ENCODE assay signal across 25 cellular contexts in the genomic region with DNA sequence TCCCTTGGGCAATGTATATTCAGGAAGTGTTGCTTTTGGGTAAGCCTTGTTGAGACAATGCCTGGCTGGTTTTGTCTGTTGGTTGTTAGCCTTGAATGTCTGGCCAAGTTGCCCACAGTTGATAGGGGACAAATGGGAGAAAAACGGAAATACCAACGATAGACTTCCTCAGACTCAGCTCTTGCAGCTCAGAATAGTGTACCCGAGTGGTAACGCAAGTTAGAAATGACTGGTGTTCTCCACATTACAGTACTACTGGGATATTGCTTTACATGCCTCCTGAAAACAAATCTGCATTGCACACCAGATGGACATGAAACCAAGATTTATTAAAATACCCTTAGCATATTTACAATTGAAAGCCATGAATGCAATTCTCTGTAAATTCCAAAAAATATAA. TPM values are rescaled to one million over a fixed set of nuclear protein-coding genes. Genes with fewer than 3 reads are reported as not detected.
DNase-seq lines count a peak whose midpoint lies in the region; ATAC-seq, FAIRE-seq and TF ChIP-seq lines count a peak whose summit lies in the region.
"Had no signal": no experiment of that assay in that cellular context is flagged by ENCODE, and none has a peak within 500 bp of the region (broad histone marks: within the 10 kb centered on the region; RNA-seq: fewer than 3 reads in every experiment).

No MANE protein-coding gene starts in this region.

- WGBS in GM12878 (ENCODE audit: insufficient coverage, insufficient replicate concordance, low lambda C conversion rate, missing lambda C conversion rate), result 0% methylated on average over 4 of the region's 4 CpGs

- no peaks in the 10 kb centered on the region for H3K79me2 ChIP-seq in GM12878 (ENCODE audit: control insufficient read depth, insufficient read depth, low read length)

- H3K27ac ChIP-seq in BLaER1, result no peak overlapping the region
- H3K27ac ChIP-seq in GM12878 (ENCODE audit: control insufficient read depth, insufficient read depth), result no peak overlapping the region
- H3K27ac ChIP-seq: A549, C4-2B, GM23248 had no signal

- CTCF ChIA-PET in GM12878 (lab: Yijun Ruan, JAX), result interaction anchor here (0.7 kb wide), 1 partner anchor 43 kb away, joined by 3 read pairs; no protein-coding TSS in a partner anchor

- DNase-seq in GM12865 (ENCODE audit: low read depth), result peak; percentile 49
- peak; percentile 3 for DNase-seq in NB4 (ENCODE audit: low read depth)
- DNase-seq in GM12878 (ENCODE audit: low read depth, low spot score), result peak; percentile 8
- no peak for DNase-seq in globus pallidus (ENCODE audit: low spot score)
- DNase-seq: 8988T; ACHN; AML-193; BE2C; Caco-2; CD4-positive, CD25-positive, alpha-beta regulatory T cell; CD8-positive, alpha-beta T cell; DMS153; DND-41; GM23248; H7; HCEC 1CT had no signal

- TF ChIP-seq CTCF in GM12865 (IDR thresholded peaks at IDR 0.05; ENCODE audit: insufficient read depth, low read depth, low read length, missing control alignments) (no peak), NB4 (IDR thresholded peaks at IDR 0.05; ENCODE audit: low read depth, low read length) (no peak), GM12878 (IDR thresholded peaks at IDR 0.05 in 2 of 3, conservative IDR thresholded peaks at IDR 0.05 in 1 of 3; ENCODE audit: control insufficient read depth in 2 of 3, extremely low read depth in 1 of 3, insufficient read depth in 1 of 3, low read depth in 3 of 3, low read length in 3 of 3) (no peak)

- FAIRE-seq in GM12878 (lab: Jason Lieb, UNC), result no peak
- FAIRE-seq: G401.6, GM12891, GM18507, H1 had no signal

- no peak for TF ChIP-seq EP300 in GM12878 (IDR thresholded peaks at IDR 0.05; ENCODE audit: borderline replicate concordance in 1 of 2, control insufficient read depth in 1 of 2, low read depth in 2 of 2, low read length in 2 of 2)

- H3K4me1 ChIP-seq in BLaER1 (peaks cover 37% of the 10 kb centered on the region), GM12878 (ENCODE audit: control insufficient read depth, insufficient read depth, low read length) (no peaks in the 10 kb centered on the region; the same call in 1 of the 2 replicates)
- H3K4me1 ChIP-seq: BE2C, Caco-2 had no signal

- H2AFZ ChIP-seq in GM12878 (ENCODE audit: control insufficient read depth, low read depth, low read length), result no peak overlapping the region
- H2AFZ ChIP-seq: GM23248 had no signal

- H3K36me3 ChIP-seq in BLaER1 (no peaks in the 10 kb centered on the region; the same call in 1 of the 2 replicates), GM12878 (ENCODE audit: control insufficient read depth in 2 of 2, insufficient read depth in 2 of 2, low read length in 1 of 2) (no peaks in the 10 kb centered on the region)
- H3K36me3 ChIP-seq: BE2C had no signal

- H4K20me1 ChIP-seq in BLaER1, result no peaks in the 10 kb centered on the region
- H4K20me1 ChIP-seq in GM12878 (ENCODE audit: control insufficient read depth, insufficient read depth), result no peaks in the 10 kb centered on the region

- SMC1A ChIA-PET in GM12878 (lab: Charles Lee; ENCODE audit: uncharacterized antibody, unreplicated experiment), result interaction anchor here (1.0 kb wide), 1 partner anchor 11 kb away, joined by 3 read pairs; no protein-coding TSS in a partner anchor

- H3K4me3 ChIP-seq in BLaER1 (peak overlapping the region; percentile 15; the same call in 1 of the 2 replicates), GM12865 (ENCODE audit: low read depth, low read length) (no peak overlapping the region), NB4 (ENCODE audit: low read depth, low read length) (no peak overlapping the region), GM12878 (no peak overlapping the region)
- H3K4me3 ChIP-seq: A549, GM23248 had no signal

- H3K9ac ChIP-seq in BLaER1 (no peak overlapping the region), GM12878 (ENCODE audit: control insufficient read depth, insufficient read depth, low read length) (no peak overlapping the region)
- H3K9ac ChIP-seq: GM23248 had no signal

- no peak for TF ChIP-seq POLR2A in NB4 (IDR thresholded peaks at IDR 0.05; ENCODE audit: extremely low read depth, insufficient read length)
- TF ChIP-seq POLR2A in GM12878 (IDR thresholded peaks at IDR 0.05; ENCODE audit: low read depth, low read length), result no peak

- RAD21 ChIA-PET in GM12878 (lab: Charles Lee; ENCODE audit: unreplicated experiment), result no interaction called here

- no TSS peak for BruUV-seq in GM12878 (replicated peaks; lab: Mats Ljungman, UMichigan)

- POLR2A ChIA-PET in GM12878 (lab: Charles Lee), result no interaction called here

- in situ Hi-C loops in GM12878 (cut with MboI), result no loop called here

- 0 out of 3 replicates have a peak, but pooled peaks have one; percentile 27 for ATAC-seq in GM12878
- ATAC-seq in GM18519 (IDR thresholded peaks at IDR 0.05; ENCODE audit: low FRiP score, unreplicated experiment), result no peak
- ATAC-seq in HG03039 (IDR thresholded peaks at IDR 0.05; ENCODE audit: unreplicated experiment), result no peak
- ATAC-seq: A549; CD8-positive, alpha-beta T cell had no signal

- no peak for TF ChIP-seq RAD21 in GM12878 (IDR thresholded peaks at IDR 0.05; ENCODE audit: insufficient read depth, low read depth, low read length)

- intact Hi-C loops in GM12878 (cut with micrococcal nuclease; ENCODE audit: unreplicated experiment), result no loop called here

- H3K27me3 ChIP-seq in BLaER1 (no peaks in the 10 kb centered on the region), GM12878 (replicated peaks in 1 of 2; ENCODE audit: control insufficient read depth in 2 of 2, insufficient read depth in 2 of 2, low read length in 1 of 2) (no peaks in the 10 kb centered on the region)
- H3K27me3 ChIP-seq: BE2C had no signal

- H3K9me3 ChIP-seq in BLaER1 (peaks cover 11% of the 10 kb centered on the region), GM12878 (replicated peaks; ENCODE audit: control insufficient read depth, insufficient read depth, low read length) (no peaks in the 10 kb centered on the region)
- H3K9me3 ChIP-seq: A549, BE2C, Caco-2 had no signal

- peak overlapping the region; percentile 72 for H3K4me2 ChIP-seq in BLaER1
- H3K4me2 ChIP-seq in GM12878 (ENCODE audit: control insufficient read depth, insufficient read depth), result no peak overlapping the region
- H3K4me2 ChIP-seq: A549 had no signal

TF ChIP-seq in GM12878, 131 proteins besides CTCF, POLR2A, EP300 and RAD21:
- no peak for TF ChIP-seq CEBPB (IDR thresholded peaks at IDR 0.05; ENCODE audit: borderline replicate concordance in 1 of 2, low read depth in 2 of 2, low read length in 2 of 2)
- no peak for TF ChIP-seq MYB (IDR thresholded peaks at IDR 0.05; ENCODE audit: borderline replicate concordance, low read depth, low read length)
- TF ChIP-seq RUNX3 (IDR thresholded peaks at IDR 0.05; ENCODE audit: low read length), result 0 out of 2 replicates have a peak, but pooled peaks have one; percentile 39
- no peak for TF ChIP-seq PKNOX1 (IDR thresholded peaks at IDR 0.05)
- TF ChIP-seq ZNF622 (IDR thresholded peaks at IDR 0.05), result no peak
- TF ChIP-seq ASH2L (IDR thresholded peaks at IDR 0.05; ENCODE audit: borderline replicate concordance, low read depth), result no peak
- no peak for TF ChIP-seq LARP7 (IDR thresholded peaks at IDR 0.05)
- TF ChIP-seq ZBED1 (IDR thresholded peaks at IDR 0.05; ENCODE audit: borderline replicate concordance), result no peak
- no peak for TF ChIP-seq SUZ12 (IDR thresholded peaks at IDR 0.05; ENCODE audit: unreplicated experiment)
- no peak for TF ChIP-seq SMAD1 (IDR thresholded peaks at IDR 0.05; ENCODE audit: low read depth, partially characterized antibody)
- TF ChIP-seq MYC (IDR thresholded peaks at IDR 0.05; ENCODE audit: insufficient read depth, insufficient read length, insufficient replicate concordance, low read length, severe bottlenecking), result no peak
- no peak for TF ChIP-seq POLR2AphosphoS2 (IDR thresholded peaks at IDR 0.05; ENCODE audit: low read depth, low read length)
- peak; percentile 60; the same call in 1 of the 2 replicates for TF ChIP-seq IRF4 (IDR thresholded peaks at IDR 0.05; ENCODE audit: low read depth, low read length)
- TF ChIP-seq JUNB (IDR thresholded peaks at IDR 0.05), result peak; percentile 64; the same call in 1 of the 2 replicates
TF ChIP-seq in GM12878: peak in this region for 3.

RNA-seq across cellular contexts. Expression of gene GREM1, which starts 47.4 kb away (rescaled TPM):
- total RNA-seq in GM12878 (2013; cell fraction: nucleolus; rRNA removed), result not detected in 2 replicates
- total RNA-seq in GM12878 (2014; rRNA removed), result not detected in 2 replicates
- total RNA-seq in GM12878 (2014; rRNA removed; fragmentation: Illumina TruSeq; extraction: Trizol), result not detected in 2 replicates
- total RNA-seq in GM12878 (2021), result 0.36 and 0.53 TPM in 2 replicates
- polyA plus RNA-seq in GM12878 (2011; ENCODE audit: low read depth), result not detected
- polyA plus RNA-seq in GM12878 (2011; rRNA removed), result not detected in 2 replicates
- not detected in 2 replicates for polyA plus RNA-seq in GM12878 (2011; cell fraction: cytosol; rRNA removed)
- polyA plus RNA-seq in GM12878 (2011; cell fraction: nucleus; rRNA removed), result not detected in 2 replicates
- polyA plus RNA-seq in GM12878 (2012), result not detected in 2 replicates
- not detected in 2 replicates for polyA plus RNA-seq in GM12878 (2014; fragmentation: Illumina TruSeq; extraction: Trizol)
- not detected for polyA plus RNA-seq in GM12878 (2014; fragmentation: Nextera tagmentation; extraction: Ambion mirVana)
- not detected in 2 replicates for polyA plus RNA-seq in GM12878 (2014; rRNA removed)
- under 1 TPM; 0.08 TPM for polyA plus RNA-seq in GM12878 (2016; fragmentation: Nextera tagmentation; extraction: Ambion mirVana)
- polyA minus RNA-seq in GM12878 (2011; rRNA and poly(A)+ RNA removed), result not detected in 2 replicates
- not detected in 2 replicates for polyA minus RNA-seq in GM12878 (2011; cell fraction: cytosol; rRNA and poly(A)+ RNA removed)
- not detected in 2 replicates for polyA minus RNA-seq in GM12878 (2011; cell fraction: nucleus; rRNA and poly(A)+ RNA removed)
- total RNA-seq: CD4-positive, CD25-positive, alpha-beta regulatory T cell; CD8-positive, alpha-beta T cell had no signal
- polyA plus RNA-seq: CD4-positive, CD25-positive, alpha-beta regulatory T cell had no signal
